In genomic region chr19:48874309-48875135, GRCh38 we compare ENCODE assay signal across 1 cellular context.
A peak's percentile ranks its signal among the peaks of the same experiment; 100 is the strongest.
TF ChIP-seq lines count a peak whose summit lies in the region.

No MANE protein-coding gene starts in this region.

TF ChIP-seq in K562, 482 proteins besides CTCF, POLR2A, EP300 and RAD21 (continued from another document and continues in another):
- TF ChIP-seq GTF2B (IDR thresholded peaks at IDR 0.05; ENCODE audit: extremely low read depth, insufficient read length) (no peak), CHD4 (IDR thresholded peaks at IDR 0.05; ENCODE audit: insufficient read depth, insufficient replicate concordance, low read depth, low read length, poor library complexity, severe bottlenecking) (no peak), ZKSCAN8 (CRISPR knock-in tag; IDR thresholded peaks at IDR 0.05) (no peak), ZC3H11A (IDR thresholded peaks at IDR 0.05; ENCODE audit: low read depth, low read length) (no peak), KDM1A (IDR thresholded peaks at IDR 0.05) (peak; percentile 48 to 63; a peak in 2 of 4 replicates), SIN3A (IDR thresholded peaks at IDR 0.05; ENCODE audit: borderline replicate concordance in 2 of 2, control insufficient read depth in 1 of 2, low read depth in 2 of 2, low read length in 2 of 2) (peak in 1 of 2 experiments; percentile 62; a peak in 2 of 4 replicates), CHAMP1 (IDR thresholded peaks at IDR 0.05) (no peak), PHF20 (IDR thresholded peaks at IDR 0.05; ENCODE audit: partially characterized antibody) (no peak), ZNF589 (CRISPR knock-in tag; IDR thresholded peaks at IDR 0.05; ENCODE audit: low read depth) (no peak), HEY1 (CRISPR knock-in tag; IDR thresholded peaks at IDR 0.05; ENCODE audit: borderline replicate concordance) (no peak), KLF16 (IDR thresholded peaks at IDR 0.05) (0 out of 2 replicates have a peak, but pooled peaks have one; percentile 5), TGIF2 (CRISPR knock-in tag; IDR thresholded peaks at IDR 0.05) (no peak), ZNF133 (CRISPR knock-in tag; IDR thresholded peaks at IDR 0.05) (no peak), MITF (IDR thresholded peaks at IDR 0.05) (no peak), HDAC6 (IDR thresholded peaks at IDR 0.05; ENCODE audit: low read depth, low read length) (no peak), CTBP1 (IDR thresholded peaks at IDR 0.05; ENCODE audit: borderline replicate concordance) (peak; percentile 86; the same call in 1 of the 2 replicates), SIN3B (IDR thresholded peaks at IDR 0.05; ENCODE audit: low read depth) (no peak), NCOA2 (IDR thresholded peaks at IDR 0.05; ENCODE audit: partially characterized antibody in 2 of 2) (no peak), CBFA2T2 (conservative IDR thresholded peaks at IDR 0.05) (peak; percentile 55), GTF2E2 (tag; IDR thresholded peaks at IDR 0.05) (no peak), DIDO1 (tag; IDR thresholded peaks at IDR 0.05; ENCODE audit: low read depth) (no peak), KLF13 (tag; IDR thresholded peaks at IDR 0.05; ENCODE audit: borderline replicate concordance, low read depth) (no peak), ZNF175 (CRISPR knock-in tag; IDR thresholded peaks at IDR 0.05; ENCODE audit: low read depth) (no peak), ZNF668 (CRISPR knock-in tag; IDR thresholded peaks at IDR 0.05) (no peak), ARHGAP35 (IDR thresholded peaks at IDR 0.05; ENCODE audit: partially characterized antibody) (no peak), ZNF239 (CRISPR knock-in tag; IDR thresholded peaks at IDR 0.05) (no peak), ZC3H4 (CRISPR knock-in tag; IDR thresholded peaks at IDR 0.05; ENCODE audit: borderline replicate concordance) (no peak), ZNF780A (CRISPR knock-in tag; IDR thresholded peaks at IDR 0.05) (no peak), E4F1 (CRISPR knock-in tag; IDR thresholded peaks at IDR 0.05; ENCODE audit: borderline replicate concordance) (no peak), ZNF274 (IDR thresholded peaks at IDR 0.05; ENCODE audit: borderline replicate concordance, low read depth, low read length) (no peak), NFRKB (IDR thresholded peaks at IDR 0.05; ENCODE audit: low read depth) (peak; percentile 58; the same call in 1 of the 2 replicates), CBX8 (IDR thresholded peaks at IDR 0.05; ENCODE audit: borderline replicate concordance, extremely low read depth, low read depth, low read length, poor library complexity, severe bottlenecking) (no peak)
- TF ChIP-seq, protein P1, sequence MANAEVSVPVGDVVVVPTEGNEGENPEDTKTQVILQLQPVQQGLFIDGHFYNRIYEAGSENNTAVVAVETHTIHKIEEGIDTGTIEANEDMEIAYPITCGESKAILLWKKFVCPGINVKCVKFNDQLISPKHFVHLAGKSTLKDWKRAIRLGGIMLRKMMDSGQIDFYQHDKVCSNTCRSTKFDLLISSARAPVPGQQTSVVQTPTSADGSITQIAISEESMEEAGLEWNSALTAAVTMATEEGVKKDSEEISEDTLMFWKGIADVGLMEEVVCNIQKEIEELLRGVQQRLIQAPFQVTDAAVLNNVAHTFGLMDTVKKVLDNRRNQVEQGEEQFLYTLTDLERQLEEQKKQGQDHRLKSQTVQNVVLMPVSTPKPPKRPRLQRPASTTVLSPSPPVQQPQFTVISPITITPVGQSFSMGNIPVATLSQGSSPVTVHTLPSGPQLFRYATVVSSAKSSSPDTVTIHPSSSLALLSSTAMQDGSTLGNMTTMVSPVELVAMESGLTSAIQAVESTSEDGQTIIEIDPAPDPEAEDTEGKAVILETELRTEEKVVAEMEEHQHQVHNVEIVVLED (CRISPR knock-in tag; IDR thresholded peaks at IDR 0.05): no peak
- TF ChIP-seq, protein P2, sequence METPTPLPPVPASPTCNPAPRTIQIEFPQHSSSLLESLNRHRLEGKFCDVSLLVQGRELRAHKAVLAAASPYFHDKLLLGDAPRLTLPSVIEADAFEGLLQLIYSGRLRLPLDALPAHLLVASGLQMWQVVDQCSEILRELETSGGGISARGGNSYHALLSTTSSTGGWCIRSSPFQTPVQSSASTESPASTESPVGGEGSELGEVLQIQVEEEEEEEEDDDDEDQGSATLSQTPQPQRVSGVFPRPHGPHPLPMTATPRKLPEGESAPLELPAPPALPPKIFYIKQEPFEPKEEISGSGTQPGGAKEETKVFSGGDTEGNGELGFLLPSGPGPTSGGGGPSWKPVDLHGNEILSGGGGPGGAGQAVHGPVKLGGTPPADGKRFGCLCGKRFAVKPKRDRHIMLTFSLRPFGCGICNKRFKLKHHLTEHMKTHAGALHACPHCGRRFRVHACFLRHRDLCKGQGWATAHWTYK (CRISPR knock-in tag; IDR thresholded peaks at IDR 0.05): 0 out of 2 replicates have a peak, but pooled peaks have one; percentile 44
- TF ChIP-seq, protein P3, sequence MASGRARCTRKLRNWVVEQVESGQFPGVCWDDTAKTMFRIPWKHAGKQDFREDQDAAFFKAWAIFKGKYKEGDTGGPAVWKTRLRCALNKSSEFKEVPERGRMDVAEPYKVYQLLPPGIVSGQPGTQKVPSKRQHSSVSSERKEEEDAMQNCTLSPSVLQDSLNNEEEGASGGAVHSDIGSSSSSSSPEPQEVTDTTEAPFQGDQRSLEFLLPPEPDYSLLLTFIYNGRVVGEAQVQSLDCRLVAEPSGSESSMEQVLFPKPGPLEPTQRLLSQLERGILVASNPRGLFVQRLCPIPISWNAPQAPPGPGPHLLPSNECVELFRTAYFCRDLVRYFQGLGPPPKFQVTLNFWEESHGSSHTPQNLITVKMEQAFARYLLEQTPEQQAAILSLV (tag; IDR thresholded peaks at IDR 0.05): no peak
- TF ChIP-seq, protein P4, sequence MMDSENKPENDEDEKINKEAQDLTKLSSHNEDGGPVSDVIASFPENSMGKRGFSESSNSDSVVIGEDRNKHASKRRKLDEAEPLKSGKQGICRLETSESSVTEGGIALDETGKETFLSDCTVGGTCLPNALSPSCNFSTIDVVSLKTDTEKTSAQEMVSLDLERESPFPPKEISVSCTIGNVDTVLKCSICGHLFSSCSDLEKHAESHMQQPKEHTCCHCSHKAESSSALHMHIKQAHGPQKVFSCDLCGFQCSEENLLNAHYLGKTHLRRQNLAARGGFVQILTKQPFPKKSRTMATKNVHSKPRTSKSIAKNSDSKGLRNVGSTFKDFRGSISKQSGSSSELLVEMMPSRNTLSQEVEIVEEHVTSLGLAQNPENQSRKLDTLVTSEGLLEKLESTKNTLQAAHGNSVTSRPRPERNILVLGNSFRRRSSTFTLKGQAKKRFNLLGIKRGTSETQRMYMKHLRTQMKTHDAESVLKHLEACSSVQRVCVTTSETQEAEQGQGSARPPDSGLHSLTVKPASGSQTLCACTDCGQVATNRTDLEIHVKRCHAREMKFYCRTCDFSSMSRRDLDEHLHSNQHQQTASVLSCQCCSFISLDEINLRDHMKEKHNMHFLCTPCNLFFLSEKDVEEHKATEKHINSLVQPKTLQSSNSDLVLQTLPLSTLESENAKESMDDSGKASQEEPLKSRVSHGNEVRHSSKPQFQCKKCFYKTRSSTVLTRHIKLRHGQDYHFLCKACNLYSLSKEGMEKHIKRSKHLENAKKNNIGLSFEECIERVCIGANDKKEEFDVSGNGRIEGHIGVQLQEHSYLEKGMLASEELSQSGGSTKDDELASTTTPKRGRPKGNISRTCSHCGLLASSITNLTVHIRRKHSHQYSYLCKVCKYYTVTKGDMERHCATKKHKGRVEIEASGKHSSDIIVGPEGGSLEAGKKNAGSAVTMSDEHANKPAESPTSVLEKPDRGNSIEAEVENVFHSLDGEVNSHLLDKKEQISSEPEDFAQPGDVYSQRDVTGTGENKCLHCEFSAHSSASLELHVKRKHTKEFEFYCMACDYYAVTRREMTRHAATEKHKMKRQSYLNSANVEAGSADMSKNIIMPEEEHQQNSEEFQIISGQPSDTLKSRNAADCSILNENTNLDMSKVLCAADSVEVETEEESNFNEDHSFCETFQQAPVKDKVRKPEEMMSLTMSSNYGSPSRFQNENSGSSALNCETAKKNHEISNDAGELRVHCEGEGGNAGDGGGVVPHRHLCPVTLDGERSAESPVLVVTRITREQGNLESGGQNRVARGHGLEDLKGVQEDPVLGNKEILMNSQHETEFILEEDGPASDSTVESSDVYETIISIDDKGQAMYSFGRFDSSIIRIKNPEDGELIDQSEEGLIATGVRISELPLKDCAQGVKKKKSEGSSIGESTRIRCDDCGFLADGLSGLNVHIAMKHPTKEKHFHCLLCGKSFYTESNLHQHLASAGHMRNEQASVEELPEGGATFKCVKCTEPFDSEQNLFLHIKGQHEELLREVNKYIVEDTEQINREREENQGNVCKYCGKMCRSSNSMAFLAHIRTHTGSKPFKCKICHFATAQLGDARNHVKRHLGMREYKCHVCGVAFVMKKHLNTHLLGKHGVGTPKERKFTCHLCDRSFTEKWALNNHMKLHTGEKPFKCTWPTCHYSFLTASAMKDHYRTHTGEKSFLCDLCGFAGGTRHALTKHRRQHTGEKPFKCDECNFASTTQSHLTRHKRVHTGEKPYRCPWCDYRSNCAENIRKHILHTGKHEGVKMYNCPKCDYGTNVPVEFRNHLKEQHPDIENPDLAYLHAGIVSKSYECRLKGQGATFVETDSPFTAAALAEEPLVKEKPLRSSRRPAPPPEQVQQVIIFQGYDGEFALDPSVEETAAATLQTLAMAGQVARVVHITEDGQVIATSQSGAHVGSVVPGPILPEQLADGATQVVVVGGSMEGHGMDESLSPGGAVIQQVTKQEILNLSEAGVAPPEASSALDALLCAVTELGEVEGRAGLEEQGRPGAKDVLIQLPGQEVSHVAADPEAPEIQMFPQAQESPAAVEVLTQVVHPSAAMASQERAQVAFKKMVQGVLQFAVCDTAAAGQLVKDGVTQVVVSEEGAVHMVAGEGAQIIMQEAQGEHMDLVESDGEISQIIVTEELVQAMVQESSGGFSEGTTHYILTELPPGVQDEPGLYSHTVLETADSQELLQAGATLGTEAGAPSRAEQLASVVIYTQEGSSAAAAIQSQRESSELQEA (IDR thresholded peaks at IDR 0.05; ENCODE audit: low read depth): no peak
- TF ChIP-seq, protein P5, sequence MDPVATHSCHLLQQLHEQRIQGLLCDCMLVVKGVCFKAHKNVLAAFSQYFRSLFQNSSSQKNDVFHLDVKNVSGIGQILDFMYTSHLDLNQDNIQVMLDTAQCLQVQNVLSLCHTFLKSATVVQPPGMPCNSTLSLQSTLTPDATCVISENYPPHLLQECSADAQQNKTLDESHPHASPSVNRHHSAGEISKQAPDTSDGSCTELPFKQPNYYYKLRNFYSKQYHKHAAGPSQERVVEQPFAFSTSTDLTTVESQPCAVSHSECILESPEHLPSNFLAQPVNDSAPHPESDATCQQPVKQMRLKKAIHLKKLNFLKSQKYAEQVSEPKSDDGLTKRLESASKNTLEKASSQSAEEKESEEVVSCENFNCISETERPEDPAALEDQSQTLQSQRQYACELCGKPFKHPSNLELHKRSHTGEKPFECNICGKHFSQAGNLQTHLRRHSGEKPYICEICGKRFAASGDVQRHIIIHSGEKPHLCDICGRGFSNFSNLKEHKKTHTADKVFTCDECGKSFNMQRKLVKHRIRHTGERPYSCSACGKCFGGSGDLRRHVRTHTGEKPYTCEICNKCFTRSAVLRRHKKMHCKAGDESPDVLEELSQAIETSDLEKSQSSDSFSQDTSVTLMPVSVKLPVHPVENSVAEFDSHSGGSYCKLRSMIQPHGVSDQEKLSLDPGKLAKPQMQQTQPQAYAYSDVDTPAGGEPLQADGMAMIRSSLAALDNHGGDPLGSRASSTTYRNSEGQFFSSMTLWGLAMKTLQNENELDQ (CRISPR knock-in tag; IDR thresholded peaks at IDR 0.05; ENCODE audit: borderline replicate concordance): no peak
